In the genomic region with DNA sequence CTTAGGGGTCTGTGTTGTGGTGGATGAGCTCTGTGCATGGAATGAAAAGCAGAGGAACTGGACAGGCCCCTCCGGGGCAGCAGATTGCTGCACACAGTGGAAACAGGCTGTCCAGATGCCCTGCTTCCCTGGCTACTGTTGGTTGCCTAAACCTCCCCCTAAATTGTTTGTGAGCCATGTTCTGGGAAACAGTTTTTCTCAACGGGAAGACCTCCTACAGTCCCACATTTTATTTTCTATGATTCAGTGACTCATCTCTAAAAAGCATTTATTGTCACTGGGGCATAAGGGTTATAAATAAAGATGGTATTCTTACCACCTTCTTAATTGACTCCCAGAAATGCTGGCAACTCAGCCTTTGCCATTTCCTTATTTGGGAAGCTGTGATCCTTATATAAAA, we compare ENCODE assay signal across 1 cellular context.
TF ChIP-seq lines count a peak whose summit lies in the region.

No MANE protein-coding gene starts in this region.

TF ChIP-seq in SK-N-SH, 30 proteins besides CTCF, POLR2A, EP300 and RAD21 (continued from another document):
- TF ChIP-seq, protein P1, sequence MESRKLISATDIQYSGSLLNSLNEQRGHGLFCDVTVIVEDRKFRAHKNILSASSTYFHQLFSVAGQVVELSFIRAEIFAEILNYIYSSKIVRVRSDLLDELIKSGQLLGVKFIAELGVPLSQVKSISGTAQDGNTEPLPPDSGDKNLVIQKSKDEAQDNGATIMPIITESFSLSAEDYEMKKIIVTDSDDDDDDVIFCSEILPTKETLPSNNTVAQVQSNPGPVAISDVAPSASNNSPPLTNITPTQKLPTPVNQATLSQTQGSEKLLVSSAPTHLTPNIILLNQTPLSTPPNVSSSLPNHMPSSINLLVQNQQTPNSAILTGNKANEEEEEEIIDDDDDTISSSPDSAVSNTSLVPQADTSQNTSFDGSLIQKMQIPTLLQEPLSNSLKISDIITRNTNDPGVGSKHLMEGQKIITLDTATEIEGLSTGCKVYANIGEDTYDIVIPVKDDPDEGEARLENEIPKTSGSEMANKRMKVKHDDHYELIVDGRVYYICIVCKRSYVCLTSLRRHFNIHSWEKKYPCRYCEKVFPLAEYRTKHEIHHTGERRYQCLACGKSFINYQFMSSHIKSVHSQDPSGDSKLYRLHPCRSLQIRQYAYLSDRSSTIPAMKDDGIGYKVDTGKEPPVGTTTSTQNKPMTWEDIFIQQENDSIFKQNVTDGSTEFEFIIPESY (IDR thresholded peaks at IDR 0.05; ENCODE audit: borderline replicate concordance, low read depth): no peak
TF ChIP-seq in SK-N-SH: peak in this region for 0.
